ENCODE assay signal across 8 cellular contexts in the genomic region with DNA sequence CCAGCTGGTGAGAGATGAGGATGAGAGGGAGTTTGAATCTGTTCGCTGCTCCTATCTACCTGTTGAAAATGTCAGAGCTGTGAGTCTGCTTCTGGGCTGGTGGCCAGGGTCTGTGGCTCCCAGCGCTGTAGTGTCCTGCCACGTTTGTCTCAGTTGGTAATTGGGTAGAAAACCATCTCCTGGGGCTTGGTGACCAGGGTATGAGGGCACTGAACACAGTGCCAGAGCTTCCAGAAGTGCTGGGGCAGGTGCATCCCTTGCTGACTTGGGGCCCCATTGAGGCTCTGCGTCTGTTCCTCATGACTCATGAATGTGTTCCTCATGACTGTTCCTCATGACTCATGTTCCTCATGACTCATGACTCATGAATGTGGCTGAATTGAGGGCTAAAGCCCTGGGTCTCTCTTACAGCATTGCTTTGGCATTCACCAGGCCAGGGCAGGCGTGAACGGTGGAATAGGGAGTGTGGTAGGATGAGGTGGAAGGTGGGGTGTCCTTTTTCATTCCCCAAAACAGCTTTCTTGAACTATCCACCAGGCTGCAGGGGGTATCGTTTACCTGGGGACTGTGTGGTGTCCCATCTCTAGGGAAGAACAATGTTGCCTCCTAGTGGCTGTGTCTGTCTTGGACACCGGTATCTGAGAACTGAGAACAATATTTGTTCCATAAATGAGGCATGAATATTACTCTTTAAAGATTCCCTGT.
DNase-seq lines count a peak whose midpoint lies in the region; ATAC-seq and TF ChIP-seq lines count a peak whose summit lies in the region.

No MANE protein-coding gene starts in this region.

- no peak for TF ChIP-seq EP300 in esophagus muscularis mucosa (IDR thresholded peaks at IDR 0.05)

- POLR2A ChIA-PET in AG04449 (lab: Yijun Ruan, JAX), result no interaction called here

- TF ChIP-seq CTCF in AG04449 (IDR thresholded peaks at IDR 0.05; ENCODE audit: insufficient read depth, low read length, missing control alignments) (peak; percentile 41), GM12865 (IDR thresholded peaks at IDR 0.05; ENCODE audit: insufficient read depth, low read depth, low read length, missing control alignments) (peak; percentile 63), VCaP (conservative IDR thresholded peaks at IDR 0.05) (peak; percentile 78), esophagus muscularis mucosa (IDR thresholded peaks at IDR 0.05) (peak in 2 of 3 experiments; percentile 28), omental fat pad (IDR thresholded peaks at IDR 0.05) (no peak)

- H3K36me3 ChIP-seq in esophagus muscularis mucosa, result no peaks in the 10 kb centered on the region

- CTCF ChIA-PET in AG04449 (lab: Yijun Ruan, JAX), result interaction anchor here (0.6 to 4.2 kb wide), 11 partner anchors 9 to 381 kb away, joined by 3 to 19 read pairs (median 4); no protein-coding TSS in a partner anchor

- intact Hi-C loops in esophagus muscularis mucosa (cut with DNase I), result no loop called here

- H3K4me3 ChIP-seq in AG04449 (ENCODE audit: low read depth, low read length) (no peak overlapping the region), GM12865 (ENCODE audit: low read depth, low read length) (no peak overlapping the region), esophagus muscularis mucosa (no peak overlapping the region)

- ATAC-seq in HG02588 (IDR thresholded peaks at IDR 0.05; ENCODE audit: unreplicated experiment) (peak; percentile 89), omental fat pad (ENCODE audit: low FRiP score) (peak; percentile 97)

- peak; percentile 88 for DNase-seq in AG04449 (ENCODE audit: low read depth, low spot score)
- DNase-seq in GM12865 (ENCODE audit: low read depth), result peak; percentile 43
- peak; percentile 100 for DNase-seq in M059J (ENCODE audit: low read depth)
- DNase-seq in esophagus muscularis mucosa (ENCODE audit: extremely low spot score), result no peak
- DNase-seq in omental fat pad (ENCODE audit: low spot score), result peak; percentile 58
- no peak for DNase-seq in NCI-H2227 (lab: John Stamatoyannopoulos, UW; ENCODE audit: unreplicated experiment)

- H3K27ac ChIP-seq in VCaP, result no peak overlapping the region
- peak overlapping the region in 1 of 4 donors; percentile 43 for H3K27ac ChIP-seq in esophagus muscularis mucosa (replicated peaks in 1 of 4)

- no peaks in the 10 kb centered on the region for H3K27me3 ChIP-seq in esophagus muscularis mucosa

- 46% methylated on average over 7 of the region's 8 CpGs for WGBS in esophagus muscularis mucosa

- H3K4me1 ChIP-seq in esophagus muscularis mucosa, result peaks cover 0 to 27% (median 12%) of the 10 kb centered on the region in 4 donors

- no peaks in the 10 kb centered on the region for H3K9me3 ChIP-seq in esophagus muscularis mucosa

- no peak for TF ChIP-seq POLR2A in esophagus muscularis mucosa (IDR thresholded peaks at IDR 0.05; ENCODE audit: low read depth)

Comparison
In these comparisons a context has a peak if more than half of its experiments do, and no peak if none do; other contexts are left out.
1. DNase-seq: peak in AG04449 (single experiment), GM12865 (single experiment), M059J (single experiment) and omental fat pad (single experiment); none in esophagus muscularis mucosa (single experiment) and NCI-H2227 (single experiment).
2. CTCF ChIP-seq: peak in AG04449 (single experiment), GM12865 (single experiment), VCaP (single experiment) and esophagus muscularis mucosa (2 of 3); none in omental fat pad (0 of 3).